Comparison of ENCODE assay signal across 12 cellular contexts in the genomic region with DNA sequence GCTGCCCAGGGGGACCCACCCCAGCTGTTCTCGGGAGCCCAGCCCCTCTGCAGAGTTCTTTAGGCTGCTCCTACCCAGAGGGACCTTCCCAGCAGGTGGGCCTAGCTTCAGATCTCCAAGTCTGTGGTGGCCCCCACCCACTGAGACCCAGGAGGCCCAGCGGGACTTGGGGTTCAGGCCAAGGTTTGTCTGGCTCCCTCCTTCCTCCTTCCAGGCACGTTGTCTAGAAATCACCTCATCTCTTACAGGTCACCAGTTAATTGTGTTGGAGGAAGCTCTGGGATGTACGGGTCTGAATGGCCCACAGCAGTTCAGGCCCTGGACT. TPM values are rescaled to one million over a fixed set of nuclear protein-coding genes. Genes with fewer than 3 reads are reported as not detected.
A peak's percentile ranks its signal among the peaks of the same experiment; 100 is the strongest.
DNase-seq lines count a peak whose midpoint lies in the region; ATAC-seq and TF ChIP-seq lines count a peak whose summit lies in the region.
"Had no signal": no experiment of that assay in that cellular context is flagged by ENCODE, and none has a peak within 500 bp of the region (broad histone marks: within the 10 kb centered on the region; RNA-seq: fewer than 3 reads in every experiment).

No MANE protein-coding gene starts in this region.

- no peaks in the 10 kb centered on the region for H3K9me3 Mint-ChIP-seq in neural progenitor cell
- H3K9me3 Mint-ChIP-seq: CD4-positive, alpha-beta memory T cell had no signal

- H3K9ac ChIP-seq in BLaER1, result peak overlapping the region; percentile 3; the same call in 1 of the 2 replicates
- peak overlapping the region; percentile 65 for H3K9ac ChIP-seq in SU-DHL-6 (ENCODE audit: low read length)
- H3K9ac ChIP-seq in neural progenitor cell, result no peak overlapping the region

- intact Hi-C loops in lower lobe of right lung (cut with DNase I), result no loop called here

- H4K20me1 ChIP-seq in BLaER1 (no peaks in the 10 kb centered on the region), SU-DHL-6 (ENCODE audit: low read depth, low read length) (no peaks in the 10 kb centered on the region), neural progenitor cell (ENCODE audit: low read depth) (no peaks in the 10 kb centered on the region)

- H3K4me2 ChIP-seq in BLaER1, result peak overlapping the region; percentile 97
- H3K4me2 ChIP-seq in SU-DHL-6 (ENCODE audit: low read depth, low read length, poor library complexity, severe bottlenecking), result peak overlapping the region; percentile 75
- peak overlapping the region; percentile 58 for H3K4me2 ChIP-seq in neural progenitor cell

- no peaks in the 10 kb centered on the region for H3K9me3 ChIP-seq in BLaER1
- H3K9me3 ChIP-seq in SU-DHL-6 (ENCODE audit: insufficient read depth, low read length), result no peaks in the 10 kb centered on the region
- H3K9me3 ChIP-seq in neural progenitor cell (ENCODE audit: low read depth), result no peaks in the 10 kb centered on the region
- no peaks in the 10 kb centered on the region for H3K9me3 ChIP-seq in lower lobe of right lung
- H3K9me3 ChIP-seq: SJCRH30 had no signal

- H3K36me3 ChIP-seq in BLaER1 (no peaks in the 10 kb centered on the region), SU-DHL-6 (ENCODE audit: low read length) (no peaks in the 10 kb centered on the region), neural progenitor cell (no peaks in the 10 kb centered on the region), lower lobe of right lung (no peaks in the 10 kb centered on the region)
- H3K36me3 ChIP-seq: SJCRH30 had no signal

- no peaks in the 10 kb centered on the region for H3K36me3 Mint-ChIP-seq in neural progenitor cell
- H3K36me3 Mint-ChIP-seq: CD4-positive, alpha-beta memory T cell had no signal

- peaks cover 64% of the 10 kb centered on the region for H3K4me1 ChIP-seq in BLaER1
- peaks cover 6% of the 10 kb centered on the region for H3K4me1 ChIP-seq in neural progenitor cell
- H3K4me1 ChIP-seq in lower lobe of right lung, result peaks cover 5% of the 10 kb centered on the region

- H3K79me2 ChIP-seq in SU-DHL-6 (ENCODE audit: insufficient read depth, low read length), result no peaks in the 10 kb centered on the region
- no peaks in the 10 kb centered on the region for H3K79me2 ChIP-seq in neural progenitor cell (ENCODE audit: low read depth)

- no peak for ATAC-seq in GM18907 (IDR thresholded peaks at IDR 0.05; ENCODE audit: unreplicated experiment)
- no peak for ATAC-seq in lower lobe of right lung

- peaks cover 8% of the 10 kb centered on the region; the same call in 1 of the 2 replicates for H3F3A ChIP-seq in SU-DHL-6 (ENCODE audit: insufficient read depth)
- H3F3A ChIP-seq in neural progenitor cell (ENCODE audit: low read depth), result no peaks in the 10 kb centered on the region

- H3K27me3 ChIP-seq in BLaER1, result no peaks in the 10 kb centered on the region
- H3K27me3 ChIP-seq in SU-DHL-6 (ENCODE audit: low read length), result no peaks in the 10 kb centered on the region
- no peaks in the 10 kb centered on the region for H3K27me3 ChIP-seq in neural progenitor cell
- H3K27me3 ChIP-seq in lower lobe of right lung (ENCODE audit: low read depth), result peaks cover 30% of the 10 kb centered on the region

- H3K27me3 Mint-ChIP-seq in neural progenitor cell (ENCODE audit: insufficient read depth, low read depth), result peaks cover 11% of the 10 kb centered on the region

- H3K4me3 ChIP-seq in BLaER1 (peak overlapping the region; percentile 48; the same call in 1 of the 2 replicates), SU-DHL-6 (ENCODE audit: insufficient read depth, low read length, poor library complexity, severe bottlenecking) (peak overlapping the region; percentile 52), neural progenitor cell (no peak overlapping the region), lower lobe of right lung (no peak overlapping the region)
- H3K4me3 ChIP-seq: SJCRH30 had no signal

- H2AFZ ChIP-seq in SU-DHL-6 (ENCODE audit: low read depth, low read length, severe bottlenecking) (no peak overlapping the region), neural progenitor cell (replicated peaks) (no peak overlapping the region)

- no peaks in the 10 kb centered on the region for H3K9me2 ChIP-seq in SU-DHL-6 (replicated peaks; ENCODE audit: insufficient read depth, low read length)

- H3K27ac Mint-ChIP-seq in neural progenitor cell, result peak overlapping the region; percentile 78
- H3K27ac Mint-ChIP-seq: CD4-positive, alpha-beta memory T cell had no signal

- H3K4me3 Mint-ChIP-seq in neural progenitor cell, result peak overlapping the region; percentile 60

- peaks cover 46% of the 10 kb centered on the region for H3K4me1 Mint-ChIP-seq in neural progenitor cell

- DNase-seq in ELF-1 (ENCODE audit: low read depth, low spot score), result peak; percentile 19
- DNase-seq in neural progenitor cell (ENCODE audit: low spot score), result no peak
- no peak for DNase-seq in ureter (ENCODE audit: low spot score)
- no peak for DNase-seq in lower lobe of right lung
- DNase-seq: GF-D8, NCI-H2029 treated with DMSO at 0.1 percent for 48 hours had no signal

- TF ChIP-seq CTCF in SU-DHL-6 (IDR thresholded peaks at IDR 0.05; ENCODE audit: insufficient read depth, low read length, poor library complexity, severe bottlenecking) (no peak), neural progenitor cell (IDR thresholded peaks at IDR 0.05) (no peak), lower lobe of right lung (IDR thresholded peaks at IDR 0.05) (no peak)

- H3K27ac ChIP-seq in BLaER1 (peak overlapping the region; percentile 18; the same call in 1 of the 2 replicates), SU-DHL-6 (ENCODE audit: low read depth, low read length) (peak overlapping the region; percentile 99), neural progenitor cell (no peak overlapping the region), lower lobe of right lung (no peak overlapping the region)
- H3K27ac ChIP-seq: RWPE1, SJCRH30 had no signal

RNA-seq across cellular contexts. Expression of a gene that starts 11.4 kb away (rescaled TPM):
- total RNA-seq in neural progenitor cell (ENCODE audit: low replicate concordance) (31.3 and 36.5 TPM in 2 replicates), ureter (23.2 TPM), lower lobe of right lung (19.8 TPM)

RNA-seq across cellular contexts. Expression of a gene that starts 54.2 kb away (rescaled TPM):
- total RNA-seq in neural progenitor cell (ENCODE audit: low replicate concordance) (4.8 and 9.0 TPM in 2 replicates), ureter (6.1 TPM), lower lobe of right lung (10.6 TPM)

RNA-seq across cellular contexts. Expression of a gene that starts 54.5 kb away (rescaled TPM):
- total RNA-seq in neural progenitor cell (ENCODE audit: low replicate concordance) (12.9 and 13.2 TPM in 2 replicates), ureter (50.2 TPM), lower lobe of right lung (53.9 TPM)

Comparison
In these comparisons a context has a peak if more than half of its experiments do, and no peak if none do; other contexts are left out.
1. H3K27ac ChIP-seq: peak in BLaER1 (single experiment) and SU-DHL-6 (single experiment); none in neural progenitor cell (single experiment) and lower lobe of right lung (single experiment).
2. H3K4me3 ChIP-seq: peak in BLaER1 (single experiment) and SU-DHL-6 (single experiment); none in neural progenitor cell (single experiment) and lower lobe of right lung (single experiment).
3. Peak in every context shown above with its lines, with median percentiles within 50 percentile points of each other: H3K4me2 ChIP-seq.